ENCODE assay signal across 8 cellular contexts in genomic region chr3:12483872-12484197, GRCh38. TPM values are rescaled to one million over a fixed set of nuclear protein-coding genes. Genes with fewer than 3 reads are reported as not detected.
DNase-seq lines count a peak whose midpoint lies in the region; ATAC-seq and TF ChIP-seq lines count a peak whose summit lies in the region.

No MANE protein-coding gene starts in this region.

- intact Hi-C loops in esophagus squamous epithelium (cut with DNase I), result loop anchor here (5.0 kb wide), 1 partner anchor 347 kb away; no protein-coding TSS in a partner anchor

- 0 out of 2 replicates have a peak, but pooled peaks have one; percentile 0 for TF ChIP-seq CTCF in GM12875 (IDR thresholded peaks at IDR 0.05; ENCODE audit: borderline replicate concordance, insufficient read depth, low read depth, low read length)
- no peak for TF ChIP-seq CTCF in OCI-LY3 (IDR thresholded peaks at IDR 0.05; ENCODE audit: low read depth, low read length)
- TF ChIP-seq CTCF in esophagus squamous epithelium (IDR thresholded peaks at IDR 0.05), result no peak

- TF ChIP-seq POLR2A in esophagus squamous epithelium (IDR thresholded peaks at IDR 0.05), result no peak

- peak overlapping the region; percentile 92 for H2AFZ ChIP-seq in OCI-LY3 (ENCODE audit: low read depth, low read length)

- H3K9ac ChIP-seq in OCI-LY3 (ENCODE audit: low read length) (peak overlapping the region; percentile 65), rectal smooth muscle tissue (ENCODE audit: low read length) (peak overlapping the region; percentile 42)

- no peaks in the 10 kb centered on the region for H3K27me3 ChIP-seq in OCI-LY3 (ENCODE audit: low read depth, low read length)
- no peaks in the 10 kb centered on the region for H3K27me3 ChIP-seq in esophagus squamous epithelium
- no peaks in the 10 kb centered on the region for H3K27me3 ChIP-seq in rectal smooth muscle tissue (ENCODE audit: control insufficient read depth, insufficient read depth, low read length)

- DNase-seq in esophagus squamous epithelium (lab: John Stamatoyannopoulos, UW) (no peak), NCI-H1930 (lab: John Stamatoyannopoulos, UW) (no peak), NCI-H2196 treated with DMSO at 0.1 percent for 48 hours (lab: John Stamatoyannopoulos, UW; ENCODE audit: unreplicated experiment) (no peak)

- H4K20me1 ChIP-seq in OCI-LY3 (ENCODE audit: insufficient read depth, low read length), result 0 out of 2 replicates have a peak, but pooled peaks cover 4% of the 10 kb centered on the region

- H3K4me1 ChIP-seq in OCI-LY3 (ENCODE audit: low read length) (peaks cover 18% of the 10 kb centered on the region), esophagus squamous epithelium (peaks cover 5 to 37% (median 20%) of the 10 kb centered on the region in 3 donors), rectal smooth muscle tissue (ENCODE audit: control insufficient read depth, insufficient read depth, low read length) (peaks cover 8% of the 10 kb centered on the region)

- H3K27ac ChIP-seq in OCI-LY3 (ENCODE audit: low read length), result peak overlapping the region; percentile 27
- peak overlapping the region; percentile 44 to 89 (median 74) for H3K27ac ChIP-seq in esophagus squamous epithelium
- H3K27ac ChIP-seq in rectal smooth muscle tissue (ENCODE audit: low read depth, low read length), result peak overlapping the region; percentile 39

- peaks cover 45% of the 10 kb centered on the region for H3K79me2 ChIP-seq in OCI-LY3 (ENCODE audit: low read length)

- H3K36me3 ChIP-seq in OCI-LY3 (replicated peaks; ENCODE audit: low read depth, low read length), result peaks cover 25% of the 10 kb centered on the region
- no peaks in the 10 kb centered on the region for H3K36me3 ChIP-seq in esophagus squamous epithelium
- H3K36me3 ChIP-seq in rectal smooth muscle tissue (ENCODE audit: control insufficient read depth, insufficient read depth, low read length), result no peaks in the 10 kb centered on the region

- H3K4me2 ChIP-seq in OCI-LY3 (ENCODE audit: low read length), result peak overlapping the region; percentile 95

- H3K9me3 ChIP-seq in OCI-LY3 (ENCODE audit: insufficient read depth, low read length) (no peaks in the 10 kb centered on the region), esophagus squamous epithelium (no peaks in the 10 kb centered on the region)

- ATAC-seq in GM19035 (IDR thresholded peaks at IDR 0.05; ENCODE audit: unreplicated experiment) (no peak), HG02885 (IDR thresholded peaks at IDR 0.05; ENCODE audit: poor library complexity, unreplicated experiment) (no peak)

- H3K4me3 ChIP-seq in GM12875 (ENCODE audit: low read depth, low read length) (peak overlapping the region; percentile 42), OCI-LY3 (ENCODE audit: low read length) (peak overlapping the region; percentile 87), esophagus squamous epithelium (peak overlapping the region; percentile 71 to 81 (median 76)), rectal smooth muscle tissue (ENCODE audit: low read length) (peak overlapping the region; percentile 72)

- WGBS in esophagus squamous epithelium, 2 donors, result 1 to 2% methylated on average over 9 to 10 of the region's 10 CpGs

RNA-seq across cellular contexts. Expression of gene TSEN2, which starts 0.4 kb away (rescaled TPM):
- 10 to 100 TPM; 13.6 to 29.6 (median 14.3) TPM for total RNA-seq in esophagus squamous epithelium
